19 cellular contexts compared by ENCODE assay signal in genomic region chr15:46344906-46345305, GRCh38.
DNase-seq lines count a peak whose midpoint lies in the region; ATAC-seq lines count a peak whose summit lies in the region.
"Had no signal": no experiment of that assay in that cellular context is flagged by ENCODE, and none has a peak within 500 bp of the region (broad histone marks: within the 10 kb centered on the region; RNA-seq: fewer than 3 reads in every experiment).

No MANE protein-coding gene starts in this region.

- intact Hi-C loops in Right ventricle myocardium superior (cut with DNase I) = no loop called here

- ATAC-seq in Right ventricle myocardium superior (ENCODE audit: poor library complexity) = no peak

- DNase-seq in NCI-H345 (lab: John Stamatoyannopoulos, UW) = peak; percentile 3
- no peak for DNase-seq in NCI-H345 treated with DMSO at 0.1 percent for 48 hours (lab: John Stamatoyannopoulos, UW; ENCODE audit: unreplicated experiment)
- peak; percentile 51 for DNase-seq in NCI-H69 (lab: John Stamatoyannopoulos, UW)
- DNase-seq in kidney glomerular epithelial cell (lab: John Stamatoyannopoulos, UW) = peak; percentile 74
- no peak for DNase-seq in amygdala (lab: John Stamatoyannopoulos, UW)
- DNase-seq in H4 (ENCODE audit: low spot score) = no peak
- no peak for DNase-seq in activated CD4-positive, CD25-positive, alpha-beta regulatory T cell treated with anti-CD3 and anti-CD28 coated beads, Interleukin-2, amount 50 U/mL, for 72 hours
- no peak for DNase-seq in Right ventricle myocardium superior
- DNase-seq: DMS153; GM23248; HFFc6; MG63; NCI-H1417 treated with DMSO at 0.1 percent for 48 hours; NCI-H2081 treated with DMSO at 0.1 percent for 48 hours; NCI-H510A treated with DMSO at 0.1 percent for 48 hours; NK-92 treated with Interleukin-12 subunit alpha and Interleukin-12 subunit beta, amount 100 ng/mL, for 24 hours; OCI-M1; RPMI8226; SW 1271 had no signal

Comparison
In these comparisons a context has a peak if more than half of its experiments do, and no peak if none do; other contexts are left out.
1. DNase-seq: peak in NCI-H345 (single experiment), NCI-H69 (single experiment) and kidney glomerular epithelial cell (single experiment); none in NCI-H345 treated with DMSO at 0.1 percent for 48 hours (single experiment), amygdala (0 of 56), H4 (single experiment), activated CD4-positive, CD25-positive, alpha-beta regulatory T cell treated with anti-CD3 and anti-CD28 coated beads, Interleukin-2, amount 50 U/mL, for 72 hours (single experiment) and Right ventricle myocardium superior (single experiment).